10 cellular contexts compared by ENCODE assay signal in the genomic region with DNA sequence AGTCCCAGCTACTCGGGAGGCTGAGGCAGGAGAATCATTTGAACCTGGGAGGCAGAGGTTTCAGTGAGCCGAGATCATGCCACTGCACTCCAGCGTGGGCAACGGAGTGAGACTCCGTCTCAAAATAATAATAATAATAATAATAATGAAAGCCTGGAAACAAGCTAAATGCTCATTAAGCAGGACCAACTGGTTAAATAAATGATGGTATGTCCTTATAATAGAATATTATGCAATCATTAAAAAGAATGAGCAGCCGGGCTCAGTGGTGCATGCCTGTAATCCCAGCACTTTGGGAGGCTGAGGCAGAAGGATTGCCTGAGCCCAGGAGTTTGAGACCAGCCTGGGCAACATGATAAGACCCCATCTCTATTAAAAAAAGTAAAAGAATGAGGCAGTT. TPM values are rescaled to one million over a fixed set of nuclear protein-coding genes. Genes with fewer than 3 reads are reported as not detected.
DNase-seq lines count a peak whose midpoint lies in the region; ATAC-seq, FAIRE-seq and TF ChIP-seq lines count a peak whose summit lies in the region.
"Not testable (repeated sequence)": the region's sequence is repeated elsewhere in the genome, so short reads cannot be mapped to it uniquely, and the experiment has no call there.
"Had no signal": no experiment of that assay in that cellular context is flagged by ENCODE, and none has a peak within 500 bp of the region (broad histone marks: within the 10 kb centered on the region; RNA-seq: fewer than 3 reads in every experiment).

No MANE protein-coding gene starts in this region.

- H2BK5ac ChIP-seq in IMR-90 (ENCODE audit: low read depth, low read length, poor library complexity, severe bottlenecking), result not testable (repeated sequence)

- not testable (repeated sequence) for H3K4ac ChIP-seq in IMR-90 (ENCODE audit: low read depth, low read length)

- H3K9ac ChIP-seq in IMR-90 (ENCODE audit: low read depth, low read length); K562 (ENCODE audit: insufficient read depth in 1 of 2, low read depth in 2 of 2, low read length in 2 of 2): not testable (repeated sequence)

- not testable (repeated sequence) for H3K4me2 ChIP-seq in IMR-90 (ENCODE audit: low read depth, low read length); K562 (ENCODE audit: insufficient read depth, low read length)

- H3K9me3 ChIP-seq in AG04450 (ENCODE audit: control insufficient read depth, insufficient read depth, low read length); IMR-90 (ENCODE audit: control insufficient read depth, insufficient read depth, low read length); K562 (replicated peaks; ENCODE audit: control insufficient read depth, insufficient read depth, low read depth, low read length): not testable (repeated sequence)

- H4K5ac ChIP-seq in IMR-90 (ENCODE audit: low read depth, low read length), result not testable (repeated sequence)

- not testable (repeated sequence) for H3K4me1 ChIP-seq in IMR-90 (ENCODE audit: control insufficient read depth, insufficient read depth, low read length); K562 (replicated peaks in 1 of 2; ENCODE audit: control insufficient read depth in 2 of 2, insufficient read depth in 2 of 2, low read length in 2 of 2)

- not testable (repeated sequence) for H2AFZ ChIP-seq in IMR-90 (replicated peaks; ENCODE audit: low read length, poor library complexity); K562 (ENCODE audit: low read depth, low read length)

- H3K79me2 ChIP-seq in K562 (ENCODE audit: control insufficient read depth, insufficient read depth, low read length), result not testable (repeated sequence)

- H4K20me1 ChIP-seq in IMR-90 (ENCODE audit: insufficient read depth, low read length); K562 (replicated peaks; ENCODE audit: control insufficient read depth, insufficient read depth, low read length): not testable (repeated sequence)

- H2BK20ac ChIP-seq in IMR-90 (ENCODE audit: low read depth, low read length), result not testable (repeated sequence)

- not testable (repeated sequence) for H3K14ac ChIP-seq in IMR-90 (replicated peaks; ENCODE audit: low read depth, low read length)

- dilution Hi-C loops in IMR-90 (cut with HindIII; ENCODE audit: low sequenced_read_pairs, unreplicated experiment), result not testable (repeated sequence)

- in situ Hi-C loops in IMR-90 (cut with MboI; ENCODE audit: low sequenced_read_pairs), result loop anchor here (25.0 kb wide), 1 partner anchor 531 kb away; no protein-coding TSS in a partner anchor
- in situ Hi-C loops in K562 (cut with MboI), result not testable (repeated sequence)

- not testable (repeated sequence) for H4K91ac ChIP-seq in IMR-90 (ENCODE audit: insufficient read depth, low read depth, low read length)

- not testable (repeated sequence) for H2AK9ac ChIP-seq in IMR-90 (replicated peaks; ENCODE audit: low read depth, low read length, poor library complexity)

- not testable (repeated sequence) for DNase-seq in AG04450 (ENCODE audit: low read depth, low spot score); IMR-90; K562 (ENCODE audit: extremely low read depth in 1 of 4, low spot score in 3 of 4)

- BruUV-seq in IMR-90 (replicated peaks; lab: Mats Ljungman, UMichigan); K562 (replicated peaks; lab: Mats Ljungman, UMichigan): not testable (repeated sequence)

- TF ChIP-seq RAD21 in IMR-90 (IDR thresholded peaks at IDR 0.05; ENCODE audit: low read length); K562 (CRISPR knock-in tag; conservative IDR thresholded peaks at IDR 0.05 in 1 of 2, IDR thresholded peaks at IDR 0.05 in 1 of 2): not testable (repeated sequence)

- not testable (repeated sequence) for FAIRE-seq in K562 (lab: Jason Lieb, UNC)

- H3K23ac ChIP-seq in IMR-90 (ENCODE audit: low read depth, low read length), result not testable (repeated sequence)

- H2BK15ac ChIP-seq in IMR-90 (ENCODE audit: low read depth, low read length), result not testable (repeated sequence)

- not testable (repeated sequence) for H3K18ac ChIP-seq in IMR-90 (ENCODE audit: low read depth, low read length)

- H3K56ac ChIP-seq in IMR-90 (ENCODE audit: extremely low read depth, insufficient read depth, low read length), result not testable (repeated sequence)

- not testable (repeated sequence) for H4K8ac ChIP-seq in IMR-90 (ENCODE audit: low read depth in 2 of 2, low read length in 2 of 2)

- H3K27ac ChIP-seq in AG04450 (ENCODE audit: low read depth, low read length) (peak overlapping the region; percentile 63), IMR-90 (ENCODE audit: insufficient read depth, low read length) (0 out of 2 replicates have a peak overlapping the region, but pooled peaks have one; percentile 18)
- H3K27ac ChIP-seq in K562 (ENCODE audit: extremely low read depth, low read depth, low read length), result not testable (repeated sequence)

- TF ChIP-seq CTCF in AG04450 (IDR thresholded peaks at IDR 0.05; ENCODE audit: low read depth, low read length); IMR-90 (conservative IDR thresholded peaks at IDR 0.05; ENCODE audit: low read depth, low read length); K562 (IDR thresholded peaks at IDR 0.05 in 2 of 3, conservative IDR thresholded peaks at IDR 0.05 in 1 of 3; ENCODE audit: insufficient read depth in 2 of 3, low read depth in 1 of 3, low read length in 3 of 3): not testable (repeated sequence)

- TF ChIP-seq POLR2A in IMR-90 (IDR thresholded peaks at IDR 0.05; ENCODE audit: low read depth, low read length); K562 (conservative IDR thresholded peaks at IDR 0.05): not testable (repeated sequence)

- H3K27me3 ChIP-seq in AG04450 (ENCODE audit: control insufficient read depth, insufficient read depth, low read length); IMR-90 (ENCODE audit: control insufficient read depth, insufficient read depth, low read length); K562 (ENCODE audit: control insufficient read depth in 2 of 2, insufficient read depth in 2 of 2, low read length in 2 of 2): not testable (repeated sequence)

- POLR2A ChIA-PET in AG04450 (lab: Yijun Ruan, JAX), result interaction anchor here (0.6 to 1.4 kb wide), 2 partner anchors 8 to 12 kb away, joined by 4 read pairs; no protein-coding TSS in a partner anchor
- POLR2A ChIA-PET in IMR-90 (lab: Charles Lee; ENCODE audit: unreplicated experiment), result not testable (repeated sequence)
- POLR2A ChIA-PET in K562 (lab: Yijun Ruan, JAX), result interaction anchor here (0.6 to 1.0 kb wide), 3 partner anchors 15 to 63 kb away, joined by 3 read pairs; no protein-coding TSS in a partner anchor

- ATAC-seq in IMR-90 (ENCODE audit: low read depth); SK-N-SH treated with all-trans-retinoic acid at 6 μM for 48 hours; K562: not testable (repeated sequence)

- not testable (repeated sequence) for H3K36me3 ChIP-seq in IMR-90 (ENCODE audit: control insufficient read depth, insufficient read depth, low read length)
- peaks cover 81% of the 10 kb centered on the region for H3K36me3 ChIP-seq in K562 (ENCODE audit: control insufficient read depth, insufficient read depth, low read length)

- not testable (repeated sequence) for H2BK120ac ChIP-seq in IMR-90 (ENCODE audit: low read depth, low read length)

- CTCF ChIA-PET in AG04450 (lab: Charles Lee) (interaction anchor here (0.7 to 2.0 kb wide), 4 partner anchors 10 to 530 kb away, joined by 3 to 11 read pairs (median 4); no protein-coding TSS in a partner anchor), IMR-90 (lab: Yijun Ruan, JAX) (interaction anchor here (0.5 to 1.7 kb wide), 2 partner anchors 108 to 113 kb away, joined by 3 to 5 read pairs; no protein-coding TSS in a partner anchor)
- CTCF ChIA-PET in K562 (lab: Yijun Ruan, JAX; ENCODE audit: low intra/inter-chr PET ratio), result not testable (repeated sequence)

- intact Hi-C loops in IMR-90 (cut with micrococcal nuclease), result loop anchor here (5.0 to 10.0 kb wide), 2 partner anchors 343 to 531 kb away; no protein-coding TSS in a partner anchor
- intact Hi-C loops in K562 (cut with micrococcal nuclease), result not testable (repeated sequence)

- H2AK5ac ChIP-seq in IMR-90 (ENCODE audit: low read depth, low read length), result not testable (repeated sequence)

- not testable (repeated sequence) for TF ChIP-seq EP300 in K562 (IDR thresholded peaks at IDR 0.05; ENCODE audit: low read length)

- H3K79me1 ChIP-seq in IMR-90 (ENCODE audit: low read depth in 1 of 2, low read length in 2 of 2), result not testable (repeated sequence)

- not testable (repeated sequence) for H3K9me1 ChIP-seq in IMR-90 (ENCODE audit: insufficient read depth, low read length); K562 (ENCODE audit: control insufficient read depth, insufficient read depth, low read length)

- H3K4me3 ChIP-seq in AG04450 (ENCODE audit: low read depth, low read length); IMR-90 (ENCODE audit: insufficient read depth, low read depth, low read length); K562: not testable (repeated sequence)

- WGBS in IMR-90 (ENCODE audit: extremely low coverage in 2 of 2, insufficient read length in 1 of 2), 2 experiments, result no CpG with 5 or more reads among the region's 6 CpGs
- 92% methylated on average over 6 of the region's 6 CpGs for WGBS in K562 (ENCODE audit: insufficient coverage, low coverage, missing lambda C conversion rate)

RNA-seq across cellular contexts. Expression of a gene that starts 21.0 kb away (rescaled TPM):
- polyA plus RNA-seq in AG04450 (2011; rRNA removed) (0.10 and 0.24 TPM in 2 replicates), IMR-90 (2012; rRNA removed) (0.26 TPM in 1 of 2 replicates, not detected in the other), K562 (2011; rRNA removed) (1.3 and 1.5 TPM in 2 replicates), K562 (2014; fragmentation: Illumina TruSeq; extraction: Trizol) (1.4 and 1.5 TPM in 2 replicates), K562 (2014; fragmentation: Nextera tagmentation; extraction: Ambion mirVana) (under 1 TPM; 0.59 to 0.73 TPM), K562 (2014; rRNA removed) (1.8 TPM in 2 replicates)
- not detected in 2 replicates for polyA minus RNA-seq in AG04450 (2011; rRNA and poly(A)+ RNA removed)
- total RNA-seq in IMR-90 (2012; rRNA removed) (not detected in 2 replicates), K562 (2014; rRNA removed) (0.37 TPM in 1 of 2 replicates, not detected in the other), K562 (2014; rRNA removed; fragmentation: Illumina TruSeq; extraction: Trizol) (1.1 and 1.4 TPM in 2 replicates), K562 (2015; rRNA removed; fragmentation: Illumina TruSeq; extraction: Trizol) (0.62 and 1.7 TPM in 2 replicates), K562 (2021) (0.58 and 1.5 TPM in 2 replicates)
- polyA plus RNA-seq in IMR-90 (2012; cell fraction: cytosol; rRNA removed), result 0.04 TPM in 1 of 2 replicates, not detected in the other
- not detected in 2 replicates for polyA plus RNA-seq in IMR-90 (2012; cell fraction: nucleus; rRNA removed; ENCODE audit: low replicate concordance)
- total RNA-seq in K562 (2011; cell fraction: chromatin; rRNA removed; ENCODE audit: low replicate concordance), result 1.4 and 1.6 TPM in 2 replicates
- 1.4 TPM in 1 of 2 replicates, not detected in the other for total RNA-seq in K562 (2011; cell fraction: nucleolus; rRNA removed)
- 1.5 TPM in 1 of 2 replicates, not detected in the other for total RNA-seq in K562 (2011; cell fraction: nucleoplasm; rRNA removed)
- polyA plus RNA-seq in K562 (2011; cell fraction: cytosol; rRNA removed), result 0.13 and 0.94 TPM in 2 replicates
- 5.4 and 7.6 TPM in 2 replicates for polyA plus RNA-seq in K562 (2011; cell fraction: nucleus; rRNA removed)
- polyA plus RNA-seq in K562 (2012), result 1.9 and 2.1 TPM in 2 replicates
- 1.5 TPM in 1 of 2 replicates, not detected in the other for polyA minus RNA-seq in K562 (2011; rRNA and poly(A)+ RNA removed)
- polyA minus RNA-seq in K562 (2011; cell fraction: cytosol; rRNA and poly(A)+ RNA removed), result not detected in 2 replicates
- polyA minus RNA-seq in K562 (2011; cell fraction: nucleus; rRNA and poly(A)+ RNA removed), result 0.78 TPM in 1 of 2 replicates, not detected in the other
- total RNA-seq: Caco-2; Calu3; CD4-positive, CD25-positive, alpha-beta regulatory T cell had no signal
- polyA plus RNA-seq: CD14-positive monocyte had no signal

RNA-seq across cellular contexts. Expression of a gene that starts 47.1 kb away (rescaled TPM):
- 1.3 and 1.7 TPM in 2 replicates for polyA plus RNA-seq in AG04450 (2011; rRNA removed)
- polyA minus RNA-seq in AG04450 (2011; rRNA and poly(A)+ RNA removed), result 2.3 and 3.1 TPM in 2 replicates
- 2.2 and 3.0 TPM in 2 replicates for total RNA-seq in IMR-90 (2012; rRNA removed)
- polyA plus RNA-seq in IMR-90 (2012; rRNA removed), result 1.6 and 1.8 TPM in 2 replicates
- 0.68 and 0.73 TPM in 2 replicates for polyA plus RNA-seq in IMR-90 (2012; cell fraction: cytosol; rRNA removed)
- polyA plus RNA-seq in IMR-90 (2012; cell fraction: nucleus; rRNA removed; ENCODE audit: low replicate concordance), result 2.4 and 4.3 TPM in 2 replicates
- 202 and 262 TPM in 2 replicates for total RNA-seq in K562 (2011; cell fraction: chromatin; rRNA removed; ENCODE audit: low replicate concordance)
- total RNA-seq in K562 (2011; cell fraction: nucleolus; rRNA removed), result 90.7 and 112 TPM in 2 replicates
- 109 and 122 TPM in 2 replicates for total RNA-seq in K562 (2011; cell fraction: nucleoplasm; rRNA removed)
- 38.5 and 39.8 TPM in 2 replicates for total RNA-seq in K562 (2014; rRNA removed)
- total RNA-seq in K562 (2014; rRNA removed; fragmentation: Illumina TruSeq; extraction: Trizol), result 40.8 and 41.7 TPM in 2 replicates
- 52.4 and 54.7 TPM in 2 replicates for total RNA-seq in K562 (2015; rRNA removed; fragmentation: Illumina TruSeq; extraction: Trizol)
- total RNA-seq in K562 (2021), result 50.3 and 56.3 TPM in 2 replicates
- polyA plus RNA-seq in K562 (2011; rRNA removed), result 81.8 and 104 TPM in 2 replicates
- 27.2 and 41.8 TPM in 2 replicates for polyA plus RNA-seq in K562 (2011; cell fraction: cytosol; rRNA removed)
- polyA plus RNA-seq in K562 (2011; cell fraction: nucleus; rRNA removed), result 388 and 426 TPM in 2 replicates
- polyA plus RNA-seq in K562 (2012), result 46.1 and 56.3 TPM in 2 replicates
- polyA plus RNA-seq in K562 (2014; fragmentation: Illumina TruSeq; extraction: Trizol), result 42.3 TPM in 2 replicates
- 10 to 100 TPM; 10.1 to 13.8 TPM for polyA plus RNA-seq in K562 (2014; fragmentation: Nextera tagmentation; extraction: Ambion mirVana)
- polyA plus RNA-seq in K562 (2014; rRNA removed), result 52.9 and 55.1 TPM in 2 replicates
- polyA minus RNA-seq in K562 (2011; rRNA and poly(A)+ RNA removed), result 62.4 and 66.1 TPM in 2 replicates
- polyA minus RNA-seq in K562 (2011; cell fraction: cytosol; rRNA and poly(A)+ RNA removed), result 32.6 and 37.9 TPM in 2 replicates
- polyA minus RNA-seq in K562 (2011; cell fraction: nucleus; rRNA and poly(A)+ RNA removed), result 79.6 and 139 TPM in 2 replicates
- polyA plus RNA-seq: CD4-positive, alpha-beta memory T cell; CD8-positive, alpha-beta memory T cell had no signal
